Comparison of ENCODE assay signal across 1 cellular context in genomic region chr2:200747668-200748618, GRCh38.
TF ChIP-seq lines count a peak whose summit lies in the region.

No MANE protein-coding gene starts in this region.

TF ChIP-seq in HEK293, 187 proteins besides CTCF, POLR2A, EP300 and RAD21 (continued from another document and continues in another):
- peak; percentile 84 for TF ChIP-seq INSM2 (tag by site-specific recombination; IDR thresholded peaks at IDR 0.05)
- no peak for TF ChIP-seq ZNF624 (tag by site-specific recombination; IDR thresholded peaks at IDR 0.05)
- no peak for TF ChIP-seq ZSCAN5A (tag by site-specific recombination; IDR thresholded peaks at IDR 0.05)
- TF ChIP-seq REST (tag by site-specific recombination; IDR thresholded peaks at IDR 0.05): no peak
- no peak for TF ChIP-seq OSR2 (tag by site-specific recombination; IDR thresholded peaks at IDR 0.05)
- TF ChIP-seq ZNF639 (tag by site-specific recombination; IDR thresholded peaks at IDR 0.05): peak; percentile 69; the same call in 1 of the 2 replicates
- no peak; the same call in 1 of the 2 replicates for TF ChIP-seq ZNF561 (tag by site-specific recombination; IDR thresholded peaks at IDR 0.05; ENCODE audit: borderline replicate concordance)
- TF ChIP-seq ZXDB (tag by site-specific recombination; IDR thresholded peaks at IDR 0.05): peak; percentile 23; the same call in 1 of the 2 replicates
- TF ChIP-seq ZNF112 (tag by site-specific recombination; IDR thresholded peaks at IDR 0.05): no peak
- no peak for TF ChIP-seq ZNF292 (tag by site-specific recombination; IDR thresholded peaks at IDR 0.05; ENCODE audit: borderline replicate concordance, low read depth)
- TF ChIP-seq ZNF394 (tag by site-specific recombination; IDR thresholded peaks at IDR 0.05; ENCODE audit: borderline replicate concordance): 0 out of 2 replicates have a peak, but pooled peaks have one; percentile 11
- TF ChIP-seq KLF17 (tag by site-specific recombination; IDR thresholded peaks at IDR 0.05): no peak
- TF ChIP-seq SETDB1 (IDR thresholded peaks at IDR 0.05; ENCODE audit: insufficient read length, low read length): no peak
- TF ChIP-seq KLF1 (tag by site-specific recombination; IDR thresholded peaks at IDR 0.05): no peak
- no peak for TF ChIP-seq ZNF518A (tag by site-specific recombination; conservative IDR thresholded peaks at IDR 0.05; ENCODE audit: low read depth)
- TF ChIP-seq ZFHX2 (tag by site-specific recombination; conservative IDR thresholded peaks at IDR 0.05): peak; percentile 91
- no peak for TF ChIP-seq YY1 (tag by site-specific recombination; IDR thresholded peaks at IDR 0.05)
- no peak for TF ChIP-seq SP3 (tag by site-specific recombination; IDR thresholded peaks at IDR 0.05)
- no peak for TF ChIP-seq ELK4 (IDR thresholded peaks at IDR 0.05; ENCODE audit: borderline replicate concordance, low read depth, low read length)
- TF ChIP-seq ZNF114 (tag by site-specific recombination; IDR thresholded peaks at IDR 0.05): no peak
- TF ChIP-seq ZEB2 (tag by site-specific recombination; IDR thresholded peaks at IDR 0.05): 0 out of 2 replicates have a peak, but pooled peaks have one; percentile 9
- peak; percentile 63; the same call in 1 of the 2 replicates for TF ChIP-seq ZNF501 (tag by site-specific recombination; IDR thresholded peaks at IDR 0.05)
- TF ChIP-seq ZNF26 (tag by site-specific recombination; IDR thresholded peaks at IDR 0.05): no peak
- peak; percentile 91; the same call in 1 of the 2 replicates for TF ChIP-seq ZNF121 (tag by site-specific recombination; IDR thresholded peaks at IDR 0.05)
- no peak for TF ChIP-seq ZNF529 (tag by site-specific recombination; IDR thresholded peaks at IDR 0.05; ENCODE audit: insufficient replicate concordance)
- TF ChIP-seq ZNF362 (tag by site-specific recombination; IDR thresholded peaks at IDR 0.05): no peak
- no peak for TF ChIP-seq ZNF776 (tag by site-specific recombination; IDR thresholded peaks at IDR 0.05; ENCODE audit: borderline replicate concordance)
- TF ChIP-seq ZNF221 (tag by site-specific recombination; IDR thresholded peaks at IDR 0.05; ENCODE audit: borderline replicate concordance): no peak
- TF ChIP-seq ZBTB11 (tag by site-specific recombination; conservative IDR thresholded peaks at IDR 0.05; ENCODE audit: low read depth): no peak
- peak; percentile 91 for TF ChIP-seq ZNF629 (tag by site-specific recombination; IDR thresholded peaks at IDR 0.05)
- TF ChIP-seq EGR2 (tag by site-specific recombination; IDR thresholded peaks at IDR 0.05; ENCODE audit: low read depth): peak; percentile 74; the same call in 1 of the 2 replicates
- TF ChIP-seq ZNF768 (tag by site-specific recombination; IDR thresholded peaks at IDR 0.05): no peak
- no peak for TF ChIP-seq ZNF549 (tag by site-specific recombination; IDR thresholded peaks at IDR 0.05)
- TF ChIP-seq ZNF16 (tag by site-specific recombination; IDR thresholded peaks at IDR 0.05; ENCODE audit: low read depth): no peak
- TF ChIP-seq SALL2 (tag by site-specific recombination; IDR thresholded peaks at IDR 0.05; ENCODE audit: borderline replicate concordance): no peak
- TF ChIP-seq WT1 (tag by site-specific recombination; IDR thresholded peaks at IDR 0.05): peak; percentile 57; the same call in 1 of the 2 replicates
